ENCODE assay signal across 15 cellular contexts in genomic region chr7:149150981-149151380, GRCh38.
"Had no signal": no experiment of that assay in that cellular context is flagged by ENCODE, and none has a peak within 500 bp of the region (broad histone marks: within the 10 kb centered on the region; RNA-seq: fewer than 3 reads in every experiment).

No MANE protein-coding gene starts in this region.

- H3K9me3 Mint-ChIP-seq: activated naive CD8-positive, alpha-beta T cell treated with anti-CD3 and anti-CD28 coated beads for 36 hours had no signal

- H3K4me3 ChIP-seq: breast epithelium, dorsolateral prefrontal cortex, left lung, pancreas, suprapubic skin, upper lobe of right lung had no signal

- H3K27ac Mint-ChIP-seq: activated CD8-positive, alpha-beta T cell treated with anti-CD3 and anti-CD28 coated beads, Interleukin-2, amount 10 ng/mL, durations not matched to agents 7 days and 5 days; activated naive CD8-positive, alpha-beta T cell treated with anti-CD3 and anti-CD28 coated beads for 36 hours had no signal

- H3K27me3 ChIP-seq: breast epithelium, dorsolateral prefrontal cortex, foreskin keratinocyte, left lung, pancreas, suprapubic skin, upper lobe of right lung had no signal

- H3K4me3 Mint-ChIP-seq: activated CD8-positive, alpha-beta T cell treated with anti-CD3 and anti-CD28 coated beads, Interleukin-2, amount 10 ng/mL, durations not matched to agents 7 days and 5 days; activated naive CD8-positive, alpha-beta T cell treated with anti-CD3 and anti-CD28 coated beads for 36 hours had no signal

- H3K4me1 ChIP-seq: breast epithelium had no signal

- ATAC-seq: activated CD4-positive, CD25-positive, alpha-beta regulatory T cell treated with anti-CD3 and anti-CD28 coated beads, Interleukin-2, amount 50 U/mL, for 24 hours; activated CD8-positive, alpha-beta T cell treated with anti-CD3 and anti-CD28 coated beads, Interleukin-2, amount 10 ng/mL, durations not matched to agents 7 days and 5 days; foreskin keratinocyte; left lung; pancreas; stimulated activated naive CD8-positive, alpha-beta T cell treated with anti-CD3 and anti-CD28 coated beads, Interleukin-15, Interleukin-2, amounts not matched to agents 100 U/mL and 50 U/mL, for 24 hours; upper lobe of right lung had no signal

- DNase-seq: activated CD8-positive, alpha-beta memory T cell treated with anti-CD3 and anti-CD28 coated beads, Interleukin-2, amount 50 U/mL, for 48 hours; activated CD8-positive, alpha-beta T cell treated with anti-CD3 and anti-CD28 coated beads, Interleukin-2, amount 10 ng/mL, durations not matched to agents 7 days and 5 days; activated naive CD8-positive, alpha-beta T cell treated with anti-CD3 and anti-CD28 coated beads for 36 hours; anterior cingulate cortex; dorsolateral prefrontal cortex; foreskin keratinocyte; head of caudate nucleus; left lung; pancreas; stimulated activated CD4-positive, alpha-beta T cell treated with anti-CD3 and anti-CD28 coated beads, Interleukin-2, amount 100 ng/mL, for 48 hours; stimulated activated naive CD8-positive, alpha-beta T cell treated with anti-CD3 and anti-CD28 coated beads, Interleukin-15, Interleukin-2, amounts not matched to agents 100 U/mL and 50 U/mL, for 24 hours; upper lobe of right lung had no signal

- H3K27me3 Mint-ChIP-seq: activated naive CD8-positive, alpha-beta T cell treated with anti-CD3 and anti-CD28 coated beads for 36 hours had no signal

- H3K27ac ChIP-seq: breast epithelium, dorsolateral prefrontal cortex, foreskin keratinocyte, left lung, pancreas, suprapubic skin, upper lobe of right lung had no signal

- H3K9me3 ChIP-seq: breast epithelium, left lung, pancreas, suprapubic skin, upper lobe of right lung had no signal

- H3K36me3 ChIP-seq: breast epithelium had no signal
